34 cellular contexts compared by ENCODE assay signal in the genomic region with DNA sequence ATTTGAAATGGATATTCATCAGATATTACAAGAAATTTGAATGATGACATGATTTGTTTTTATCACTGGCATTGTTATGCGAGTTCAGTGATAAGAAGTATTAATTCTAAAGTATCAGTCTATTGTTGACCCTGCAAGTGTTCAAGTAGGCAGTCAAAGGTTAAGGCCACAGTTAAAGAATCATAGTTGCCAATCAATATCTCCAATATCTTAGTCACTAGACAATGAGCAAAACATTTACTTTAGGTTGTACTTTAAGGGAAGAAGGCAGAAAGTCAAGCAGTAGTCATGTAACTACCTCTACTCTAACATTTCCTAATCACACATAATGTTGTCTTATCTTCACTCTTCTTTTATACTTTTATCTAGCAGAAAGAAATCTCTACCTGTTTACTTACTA.
DNase-seq lines count a peak whose midpoint lies in the region; ATAC-seq, FAIRE-seq and TF ChIP-seq lines count a peak whose summit lies in the region.
"Had no signal": no experiment of that assay in that cellular context is flagged by ENCODE, and none has a peak within 500 bp of the region (broad histone marks: within the 10 kb centered on the region; RNA-seq: fewer than 3 reads in every experiment).

No MANE protein-coding gene starts in this region.

- H3K36me3 ChIP-seq in endodermal cell (ENCODE audit: control insufficient read depth, insufficient read depth, low read length) (no peaks in the 10 kb centered on the region), HepG2 (replicated peaks in 1 of 2; ENCODE audit: control insufficient read depth in 1 of 2, insufficient read depth in 2 of 2, low read length in 2 of 2) (no peaks in the 10 kb centered on the region), right lobe of liver (no peaks in the 10 kb centered on the region), spleen (no peaks in the 10 kb centered on the region)
- H3K36me3 ChIP-seq: BE2C; BLaER1; BLaER1 treated with 17β-estradiol and CSF1 and Interleukin-3, amounts not matched to agents 10 nM and 100 nM had no signal

- no TSS peak for BruUV-seq in HepG2 (replicated peaks; lab: Mats Ljungman, UMichigan)

- 100% methylated on average over 1 of the region's 1 CpG for WGBS in endodermal cell (ENCODE audit: insufficient coverage in 1 of 2, insufficient read length in 1 of 2), 2 experiments
- 3% methylated on average over 1 of the region's 1 CpG for WGBS in HepG2 (ENCODE audit: low lambda C conversion rate)
- WGBS in right lobe of liver (ENCODE audit: insufficient coverage, low coverage, low lambda C conversion rate, missing lambda C conversion rate): 33% methylated on average over 1 of the region's 1 CpG
- WGBS in spleen, 5 donors: 72 to 89% (median 84%) methylated on average over 1 of the region's 1 CpG

- no peak overlapping the region for H3K27ac Mint-ChIP-seq in endodermal cell
- H3K27ac Mint-ChIP-seq: B cell; CD14-positive monocyte; CD4-positive, alpha-beta memory T cell; CD4-positive, alpha-beta T cell; CD4-positive, CD25-positive, alpha-beta regulatory T cell; CD8-positive, alpha-beta memory T cell; CD8-positive, alpha-beta T cell had no signal

- TF ChIP-seq CTCF in endodermal cell (conservative IDR thresholded peaks at IDR 0.05): no peak
- TF ChIP-seq CTCF in HepG2 (CRISPR knock-in tag; IDR thresholded peaks at IDR 0.05): no peak
- TF ChIP-seq CTCF in right lobe of liver (IDR thresholded peaks at IDR 0.05): no peak
- TF ChIP-seq CTCF in spleen (IDR thresholded peaks at IDR 0.05 in 8 of 11, conservative IDR thresholded peaks at IDR 0.05 in 3 of 11): no peak

- no peak overlapping the region for H2AFZ ChIP-seq in HepG2 (ENCODE audit: low read length)

- no peak for TF ChIP-seq RAD21 in HepG2 (CRISPR knock-in tag; IDR thresholded peaks at IDR 0.05)

- intact Hi-C loops in HepG2 (cut with micrococcal nuclease; ENCODE audit: unreplicated experiment) (no loop called here), right lobe of liver (cut with DNase I) (no loop called here), spleen (cut with DNase I; ENCODE audit: low total_unique reads) (no loop called here)

- FAIRE-seq in HepG2 (lab: Jason Lieb, UNC): no peak
- FAIRE-seq: A549, D721Med had no signal

- H3K4me2 ChIP-seq in HepG2 (ENCODE audit: low read depth, low read length): no peak overlapping the region
- H3K4me2 ChIP-seq: A549; BLaER1; BLaER1 treated with 17β-estradiol and CSF1 and Interleukin-3, amounts not matched to agents 10 nM and 100 nM had no signal

- no peak overlapping the region for H3K4me3 Mint-ChIP-seq in endodermal cell
- H3K4me3 Mint-ChIP-seq: B cell; CD14-positive monocyte; CD4-positive, alpha-beta memory T cell; CD4-positive, alpha-beta T cell; CD4-positive, CD25-positive, alpha-beta regulatory T cell; CD8-positive, alpha-beta memory T cell; CD8-positive, alpha-beta T cell had no signal

- H4K20me1 ChIP-seq in HepG2 (ENCODE audit: insufficient read depth, low read length): no peaks in the 10 kb centered on the region
- H4K20me1 ChIP-seq: BLaER1; BLaER1 treated with 17β-estradiol and CSF1 and Interleukin-3, amounts not matched to agents 10 nM and 100 nM had no signal

- DNase-seq in endodermal cell: no peak
- DNase-seq in HepG2 (ENCODE audit: low spot score): no peak
- DNase-seq in right lobe of liver: no peak
- DNase-seq in LoVo (ENCODE audit: low spot score): no peak
- DNase-seq in UCSD-AML1 (lab: John Stamatoyannopoulos, UW; ENCODE audit: unreplicated experiment): no peak
- DNase-seq in spleen: no peak
- DNase-seq: 8988T; ACHN; AML-193; BE2C; C1 segment of cervical spinal cord; Caco-2; Calu3; CD4-positive, alpha-beta memory T cell; CD4-positive, alpha-beta T cell; CD4-positive, CD25-positive, alpha-beta regulatory T cell; CD8-positive, alpha-beta memory T cell; CD8-positive, alpha-beta T cell; COR-L47; DMS 273 treated with DMSO at 0.1 percent for 48 hours; DMS153; DMS53; DMS79; DMS79 treated with DMSO at 0.1 percent for 48 hours; DND-41; EL had no signal

- peaks cover 2% of the 10 kb centered on the region for H3K4me1 ChIP-seq in endodermal cell (ENCODE audit: control insufficient read depth, insufficient read depth, low read length)
- peaks cover 15% of the 10 kb centered on the region; the same call in 1 of the 2 replicates for H3K4me1 ChIP-seq in HepG2 (ENCODE audit: insufficient read depth, low read length)
- peaks cover 0 to 6% (median 2%) of the 10 kb centered on the region in 4 donors for H3K4me1 ChIP-seq in right lobe of liver
- H3K4me1 ChIP-seq in spleen: no peaks in the 10 kb centered on the region
- H3K4me1 ChIP-seq: A549; BE2C; BLaER1; BLaER1 treated with 17β-estradiol and CSF1 and Interleukin-3, amounts not matched to agents 10 nM and 100 nM; Caco-2 had no signal

- no peaks in the 10 kb centered on the region for H3K79me2 ChIP-seq in HepG2 (ENCODE audit: insufficient read depth, low read length)

- H3K27me3 ChIP-seq in endodermal cell (ENCODE audit: control insufficient read depth, insufficient read depth, low read length, poor library complexity, severe bottlenecking): no peaks in the 10 kb centered on the region
- no peaks in the 10 kb centered on the region for H3K27me3 ChIP-seq in HepG2 (ENCODE audit: control insufficient read depth in 1 of 2, insufficient read depth in 2 of 2, low read length in 2 of 2)
- no peaks in the 10 kb centered on the region for H3K27me3 ChIP-seq in right lobe of liver
- H3K27me3 ChIP-seq in spleen (replicated peaks in 1 of 7): no peaks in the 10 kb centered on the region
- H3K27me3 ChIP-seq: BE2C; BLaER1; BLaER1 treated with 17β-estradiol and CSF1 and Interleukin-3, amounts not matched to agents 10 nM and 100 nM had no signal

- TF ChIP-seq POLR2A in HepG2 (IDR thresholded peaks at IDR 0.05; ENCODE audit: insufficient read depth in 1 of 2, low read depth in 2 of 2, low read length in 2 of 2) (no peak), right lobe of liver (IDR thresholded peaks at IDR 0.05) (no peak), spleen (IDR thresholded peaks at IDR 0.05) (no peak)

- in situ Hi-C loops in HepG2 (cut with HindIII; ENCODE audit: extremely low pct_ligation_motif_present, low pct_unique_long_range_greater_than_20kb): no loop called here

- no peak overlapping the region for H3K9ac ChIP-seq in endodermal cell (ENCODE audit: extremely low read depth, low read length, poor library complexity, severe bottlenecking)
- H3K9ac ChIP-seq in HepG2 (ENCODE audit: insufficient read depth, low read depth, low read length): no peak overlapping the region
- H3K9ac ChIP-seq: BLaER1; BLaER1 treated with 17β-estradiol and CSF1 and Interleukin-3, amounts not matched to agents 10 nM and 100 nM had no signal

- peaks cover 19% of the 10 kb centered on the region for H3K4me1 Mint-ChIP-seq in endodermal cell
- H3K4me1 Mint-ChIP-seq: B cell; CD14-positive monocyte; CD4-positive, alpha-beta memory T cell; CD4-positive, CD25-positive, alpha-beta regulatory T cell; CD8-positive, alpha-beta memory T cell had no signal

- no peaks in the 10 kb centered on the region for H3K27me3 Mint-ChIP-seq in endodermal cell (ENCODE audit: insufficient read depth)
- H3K27me3 Mint-ChIP-seq: B cell; CD4-positive, alpha-beta memory T cell; CD4-positive, alpha-beta T cell; CD4-positive, CD25-positive, alpha-beta regulatory T cell; CD8-positive, alpha-beta memory T cell had no signal

- CTCF ChIA-PET in HepG2 (lab: Yijun Ruan, JAX; ENCODE audit: low intra/inter-chr PET ratio, low total read pairs): no interaction called here

- H3K4me3 ChIP-seq in endodermal cell (ENCODE audit: low read length) (peak overlapping the region; percentile 13), HepG2 (replicated peaks in 1 of 3; ENCODE audit: insufficient read depth in 1 of 3, low read depth in 2 of 3, low read length in 3 of 3) (peak overlapping the region in 1 of 3 experiments; percentile 22; a peak in 1 of 6 replicates), right lobe of liver (no peak overlapping the region), spleen (no peak overlapping the region)
- H3K4me3 ChIP-seq: A549; BLaER1; BLaER1 treated with 17β-estradiol and CSF1 and Interleukin-3, amounts not matched to agents 10 nM and 100 nM had no signal

- ATAC-seq in HepG2 (peak; percentile 61), right lobe of liver (peak in 3 of 4 donors; percentile 23 to 59 (median 36))
- ATAC-seq: A549; CD8-positive, alpha-beta T cell had no signal

- no peaks in the 10 kb centered on the region for H3K9me3 Mint-ChIP-seq in endodermal cell

- H3K9me3 ChIP-seq in endodermal cell (ENCODE audit: control insufficient read depth, low read length) (no peaks in the 10 kb centered on the region), HepG2 (ENCODE audit: low read length) (peaks cover 78% of the 10 kb centered on the region), right lobe of liver (no peaks in the 10 kb centered on the region), spleen (peaks cover 0 to 20% (median 9%) of the 10 kb centered on the region in 8 donors)
- H3K9me3 ChIP-seq: A549, BE2C, BLaER1, Caco-2 had no signal

- no peak overlapping the region for H3K27ac ChIP-seq in endodermal cell (ENCODE audit: low read depth, low read length)
- no peak overlapping the region for H3K27ac ChIP-seq in HepG2 (ENCODE audit: extremely low read length, insufficient read depth, low read length)
- peak overlapping the region in 1 of 3 donors; percentile 35 for H3K27ac ChIP-seq in right lobe of liver
- no peak overlapping the region for H3K27ac ChIP-seq in spleen
- H3K27ac ChIP-seq: 22Rv1; A549; BLaER1; BLaER1 treated with 17β-estradiol and CSF1 and Interleukin-3, amounts not matched to agents 10 nM and 100 nM; C4-2B had no signal

- TF ChIP-seq EP300 in HepG2 (IDR thresholded peaks at IDR 0.05; ENCODE audit: low read depth in 2 of 2, low read length in 2 of 2): peak in 1 of 2 experiments; percentile 48; a peak in 2 of 4 replicates
- TF ChIP-seq EP300 in HepG2 (CRISPR knock-in tag; IDR thresholded peaks at IDR 0.05; ENCODE audit: borderline replicate concordance): no peak

- POLR2A ChIA-PET in HepG2 (lab: Yijun Ruan, JAX): interaction anchor here (0.7 kb wide), 1 partner anchor 111 kb away, joined by 3 read pairs; no protein-coding TSS in a partner anchor

- no peaks in the 10 kb centered on the region for H3K36me3 Mint-ChIP-seq in endodermal cell (ENCODE audit: low read depth)
- H3K36me3 Mint-ChIP-seq: CD14-positive monocyte; CD4-positive, alpha-beta memory T cell; CD4-positive, CD25-positive, alpha-beta regulatory T cell; CD8-positive, alpha-beta memory T cell; CD8-positive, alpha-beta T cell had no signal

TF ChIP-seq in HepG2, 621 proteins besides CTCF, POLR2A, EP300 and RAD21 (continues in another document):
- TF ChIP-seq NR2F1 (CRISPR knock-in tag; IDR thresholded peaks at IDR 0.05): peak in 1 of 2 experiments; percentile 42; a peak in 1 of 4 replicates
- TF ChIP-seq ZNF709 (CRISPR knock-in tag; IDR thresholded peaks at IDR 0.05): no peak
- no peak for TF ChIP-seq SOX13 (IDR thresholded peaks at IDR 0.05)
- peak in 1 of 2 experiments; percentile 80; a peak in 2 of 4 replicates for TF ChIP-seq SOX13 (CRISPR knock-in tag; conservative IDR thresholded peaks at IDR 0.05 in 1 of 2, IDR thresholded peaks at IDR 0.05 in 1 of 2)
- TF ChIP-seq ZNF136 (CRISPR knock-in tag; IDR thresholded peaks at IDR 0.05; ENCODE audit: low read depth): no peak
